ENCODE assay signal across 1 cellular context in the genomic region with DNA sequence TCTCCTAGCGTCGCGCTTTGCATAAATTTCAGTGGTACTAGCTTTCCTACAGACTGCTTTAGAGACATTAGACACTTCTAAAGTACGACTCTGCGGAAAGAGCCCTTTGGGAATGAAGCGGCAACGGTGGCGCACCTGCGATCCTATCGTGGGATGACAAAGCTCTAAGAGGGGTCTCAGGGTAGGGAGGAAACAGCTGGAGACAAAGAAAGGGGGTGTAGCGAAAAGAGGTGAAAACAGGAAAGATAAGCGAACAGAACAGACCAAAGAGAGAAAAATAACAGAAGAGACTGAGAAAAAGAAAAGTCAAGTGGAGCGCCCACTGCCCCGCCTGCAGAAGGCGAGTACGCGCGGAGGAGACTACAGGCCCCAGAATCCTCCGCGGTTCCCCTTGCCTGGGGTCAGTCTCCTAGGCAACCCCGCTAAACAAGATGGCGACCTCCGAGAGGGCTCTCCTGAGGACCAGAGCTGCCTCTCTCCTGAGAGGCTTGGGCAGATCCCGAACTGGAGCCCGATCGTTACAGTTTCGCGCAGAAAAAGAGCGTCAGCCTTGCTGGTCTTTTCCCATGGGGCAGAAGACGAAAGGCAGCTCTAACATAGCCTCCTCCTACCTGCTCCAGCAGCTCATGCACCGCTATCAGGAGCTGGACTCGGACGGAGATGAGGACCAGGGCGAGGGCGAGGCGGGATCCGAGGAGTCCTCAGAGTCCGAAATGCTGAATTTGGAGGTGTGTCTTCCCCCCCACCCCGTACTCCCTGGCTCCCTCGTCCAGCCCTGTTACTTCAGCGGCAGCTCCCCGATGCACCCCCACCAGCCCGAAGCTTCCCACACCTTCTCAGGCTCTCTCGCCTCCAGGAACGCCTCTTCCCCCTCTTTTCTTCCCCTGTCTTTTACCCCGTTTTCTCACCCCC.
TF ChIP-seq lines count a peak whose summit lies in the region.

A gene with protein sequence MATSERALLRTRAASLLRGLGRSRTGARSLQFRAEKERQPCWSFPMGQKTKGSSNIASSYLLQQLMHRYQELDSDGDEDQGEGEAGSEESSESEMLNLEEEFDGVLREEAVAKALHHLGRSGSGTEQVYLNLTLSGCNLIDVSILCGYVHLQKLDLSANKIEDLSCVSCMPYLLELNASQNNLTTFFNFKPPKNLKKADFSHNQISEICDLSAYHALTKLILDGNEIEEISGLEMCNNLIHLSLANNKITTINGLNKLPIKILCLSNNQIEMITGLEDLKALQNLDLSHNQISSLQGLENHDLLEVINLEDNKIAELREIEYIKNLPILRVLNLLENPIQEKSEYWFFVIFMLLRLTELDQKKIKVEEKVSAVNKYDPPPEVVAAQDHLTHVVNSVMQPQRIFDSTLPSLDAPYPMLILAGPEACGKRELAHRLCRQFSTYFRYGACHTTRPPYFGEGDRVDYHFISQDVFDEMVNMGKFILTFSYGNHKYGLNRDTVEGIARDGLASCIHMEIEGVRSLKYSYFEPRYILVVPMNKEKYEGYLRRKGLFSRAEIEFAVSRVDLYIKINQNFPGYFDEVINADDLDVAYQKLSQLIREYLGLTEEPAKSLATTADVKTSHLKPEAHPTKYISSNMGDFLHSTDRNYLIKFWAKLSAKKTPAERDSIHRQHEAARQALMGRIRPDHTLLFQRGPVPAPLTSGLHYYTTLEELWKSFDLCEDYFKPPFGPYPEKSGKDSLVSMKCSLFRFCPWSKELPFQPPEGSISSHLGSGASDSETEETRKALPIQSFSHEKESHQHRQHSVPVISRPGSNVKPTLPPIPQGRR (plus strand): TSS at position 404 of the 912 bp plus-strand sequence. CDS start 28 bp downstream, at position 432.

TF ChIP-seq in HepG2, 621 proteins besides CTCF, POLR2A, EP300 and RAD21 (continued from another document and continues in another):
- TF ChIP-seq, protein P1, sequence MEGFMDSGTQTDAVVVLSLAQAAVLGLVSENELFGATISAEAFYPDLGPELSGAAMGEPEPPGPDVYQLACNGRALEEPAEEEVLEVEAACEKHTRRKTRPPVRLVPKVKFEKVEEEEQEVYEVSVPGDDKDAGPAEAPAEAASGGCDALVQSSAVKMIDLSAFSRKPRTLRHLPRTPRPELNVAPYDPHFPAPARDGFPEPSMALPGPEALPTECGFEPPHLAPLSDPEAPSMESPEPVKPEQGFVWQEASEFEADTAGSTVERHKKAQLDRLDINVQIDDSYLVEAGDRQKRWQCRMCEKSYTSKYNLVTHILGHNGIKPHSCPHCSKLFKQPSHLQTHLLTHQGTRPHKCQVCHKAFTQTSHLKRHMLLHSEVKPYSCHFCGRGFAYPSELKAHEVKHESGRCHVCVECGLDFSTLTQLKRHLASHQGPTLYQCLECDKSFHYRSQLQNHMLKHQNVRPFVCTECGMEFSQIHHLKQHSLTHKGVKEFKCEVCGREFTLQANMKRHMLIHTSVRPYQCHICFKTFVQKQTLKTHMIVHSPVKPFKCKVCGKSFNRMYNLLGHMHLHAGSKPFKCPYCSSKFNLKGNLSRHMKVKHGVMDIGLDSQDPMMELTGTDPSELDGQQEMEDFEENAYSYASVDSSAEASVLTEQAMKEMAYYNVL (CRISPR knock-in tag; IDR thresholded peaks at IDR 0.05; ENCODE audit: borderline replicate concordance) = no peak
- TF ChIP-seq RXRA (CRISPR knock-in tag; IDR thresholded peaks at IDR 0.05) = peak; percentile 17; the same call in 1 of the 2 replicates
- no peak for TF ChIP-seq ZNF256 (CRISPR knock-in tag; conservative IDR thresholded peaks at IDR 0.05)
- no peak for TF ChIP-seq ESRRA (CRISPR knock-in tag; IDR thresholded peaks at IDR 0.05; ENCODE audit: low read depth)
- no peak for TF ChIP-seq ZNF720 (CRISPR knock-in tag; IDR thresholded peaks at IDR 0.05)
- TF ChIP-seq PHB2 (IDR thresholded peaks at IDR 0.05; ENCODE audit: partially characterized antibody) = no peak
- no peak for TF ChIP-seq ZBTB7B (CRISPR knock-in tag; IDR thresholded peaks at IDR 0.05)
- TF ChIP-seq, protein P2, sequence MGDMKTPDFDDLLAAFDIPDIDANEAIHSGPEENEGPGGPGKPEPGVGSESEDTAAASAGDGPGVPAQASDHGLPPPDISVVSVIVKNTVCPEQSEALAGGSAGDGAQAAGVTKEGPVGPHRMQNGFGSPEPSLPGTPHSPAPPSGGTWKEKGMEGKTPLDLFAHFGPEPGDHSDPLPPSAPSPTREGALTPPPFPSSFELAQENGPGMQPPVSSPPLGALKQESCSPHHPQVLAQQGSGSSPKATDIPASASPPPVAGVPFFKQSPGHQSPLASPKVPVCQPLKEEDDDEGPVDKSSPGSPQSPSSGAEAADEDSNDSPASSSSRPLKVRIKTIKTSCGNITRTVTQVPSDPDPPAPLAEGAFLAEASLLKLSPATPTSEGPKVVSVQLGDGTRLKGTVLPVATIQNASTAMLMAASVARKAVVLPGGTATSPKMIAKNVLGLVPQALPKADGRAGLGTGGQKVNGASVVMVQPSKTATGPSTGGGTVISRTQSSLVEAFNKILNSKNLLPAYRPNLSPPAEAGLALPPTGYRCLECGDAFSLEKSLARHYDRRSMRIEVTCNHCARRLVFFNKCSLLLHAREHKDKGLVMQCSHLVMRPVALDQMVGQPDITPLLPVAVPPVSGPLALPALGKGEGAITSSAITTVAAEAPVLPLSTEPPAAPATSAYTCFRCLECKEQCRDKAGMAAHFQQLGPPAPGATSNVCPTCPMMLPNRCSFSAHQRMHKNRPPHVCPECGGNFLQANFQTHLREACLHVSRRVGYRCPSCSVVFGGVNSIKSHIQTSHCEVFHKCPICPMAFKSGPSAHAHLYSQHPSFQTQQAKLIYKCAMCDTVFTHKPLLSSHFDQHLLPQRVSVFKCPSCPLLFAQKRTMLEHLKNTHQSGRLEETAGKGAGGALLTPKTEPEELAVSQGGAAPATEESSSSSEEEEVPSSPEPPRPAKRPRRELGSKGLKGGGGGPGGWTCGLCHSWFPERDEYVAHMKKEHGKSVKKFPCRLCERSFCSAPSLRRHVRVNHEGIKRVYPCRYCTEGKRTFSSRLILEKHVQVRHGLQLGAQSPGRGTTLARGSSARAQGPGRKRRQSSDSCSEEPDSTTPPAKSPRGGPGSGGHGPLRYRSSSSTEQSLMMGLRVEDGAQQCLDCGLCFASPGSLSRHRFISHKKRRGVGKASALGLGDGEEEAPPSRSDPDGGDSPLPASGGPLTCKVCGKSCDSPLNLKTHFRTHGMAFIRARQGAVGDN (CRISPR knock-in tag; IDR thresholded peaks at IDR 0.05) = peak; percentile 46
- no peak for TF ChIP-seq ZFP82 (CRISPR knock-in tag; IDR thresholded peaks at IDR 0.05; ENCODE audit: borderline replicate concordance)
- TF ChIP-seq, protein P3, sequence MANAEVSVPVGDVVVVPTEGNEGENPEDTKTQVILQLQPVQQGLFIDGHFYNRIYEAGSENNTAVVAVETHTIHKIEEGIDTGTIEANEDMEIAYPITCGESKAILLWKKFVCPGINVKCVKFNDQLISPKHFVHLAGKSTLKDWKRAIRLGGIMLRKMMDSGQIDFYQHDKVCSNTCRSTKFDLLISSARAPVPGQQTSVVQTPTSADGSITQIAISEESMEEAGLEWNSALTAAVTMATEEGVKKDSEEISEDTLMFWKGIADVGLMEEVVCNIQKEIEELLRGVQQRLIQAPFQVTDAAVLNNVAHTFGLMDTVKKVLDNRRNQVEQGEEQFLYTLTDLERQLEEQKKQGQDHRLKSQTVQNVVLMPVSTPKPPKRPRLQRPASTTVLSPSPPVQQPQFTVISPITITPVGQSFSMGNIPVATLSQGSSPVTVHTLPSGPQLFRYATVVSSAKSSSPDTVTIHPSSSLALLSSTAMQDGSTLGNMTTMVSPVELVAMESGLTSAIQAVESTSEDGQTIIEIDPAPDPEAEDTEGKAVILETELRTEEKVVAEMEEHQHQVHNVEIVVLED (CRISPR knock-in tag; IDR thresholded peaks at IDR 0.05; ENCODE audit: borderline replicate concordance) = peak; percentile 36; the same call in 1 of the 2 replicates
- TF ChIP-seq SPEN (CRISPR knock-in tag; IDR thresholded peaks at IDR 0.05; ENCODE audit: low read depth) = no peak
- TF ChIP-seq, protein P4, sequence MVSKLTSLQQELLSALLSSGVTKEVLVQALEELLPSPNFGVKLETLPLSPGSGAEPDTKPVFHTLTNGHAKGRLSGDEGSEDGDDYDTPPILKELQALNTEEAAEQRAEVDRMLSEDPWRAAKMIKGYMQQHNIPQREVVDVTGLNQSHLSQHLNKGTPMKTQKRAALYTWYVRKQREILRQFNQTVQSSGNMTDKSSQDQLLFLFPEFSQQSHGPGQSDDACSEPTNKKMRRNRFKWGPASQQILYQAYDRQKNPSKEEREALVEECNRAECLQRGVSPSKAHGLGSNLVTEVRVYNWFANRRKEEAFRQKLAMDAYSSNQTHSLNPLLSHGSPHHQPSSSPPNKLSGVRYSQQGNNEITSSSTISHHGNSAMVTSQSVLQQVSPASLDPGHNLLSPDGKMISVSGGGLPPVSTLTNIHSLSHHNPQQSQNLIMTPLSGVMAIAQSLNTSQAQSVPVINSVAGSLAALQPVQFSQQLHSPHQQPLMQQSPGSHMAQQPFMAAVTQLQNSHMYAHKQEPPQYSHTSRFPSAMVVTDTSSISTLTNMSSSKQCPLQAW (CRISPR knock-in tag; IDR thresholded peaks at IDR 0.05) = no peak
- TF ChIP-seq, protein P5, sequence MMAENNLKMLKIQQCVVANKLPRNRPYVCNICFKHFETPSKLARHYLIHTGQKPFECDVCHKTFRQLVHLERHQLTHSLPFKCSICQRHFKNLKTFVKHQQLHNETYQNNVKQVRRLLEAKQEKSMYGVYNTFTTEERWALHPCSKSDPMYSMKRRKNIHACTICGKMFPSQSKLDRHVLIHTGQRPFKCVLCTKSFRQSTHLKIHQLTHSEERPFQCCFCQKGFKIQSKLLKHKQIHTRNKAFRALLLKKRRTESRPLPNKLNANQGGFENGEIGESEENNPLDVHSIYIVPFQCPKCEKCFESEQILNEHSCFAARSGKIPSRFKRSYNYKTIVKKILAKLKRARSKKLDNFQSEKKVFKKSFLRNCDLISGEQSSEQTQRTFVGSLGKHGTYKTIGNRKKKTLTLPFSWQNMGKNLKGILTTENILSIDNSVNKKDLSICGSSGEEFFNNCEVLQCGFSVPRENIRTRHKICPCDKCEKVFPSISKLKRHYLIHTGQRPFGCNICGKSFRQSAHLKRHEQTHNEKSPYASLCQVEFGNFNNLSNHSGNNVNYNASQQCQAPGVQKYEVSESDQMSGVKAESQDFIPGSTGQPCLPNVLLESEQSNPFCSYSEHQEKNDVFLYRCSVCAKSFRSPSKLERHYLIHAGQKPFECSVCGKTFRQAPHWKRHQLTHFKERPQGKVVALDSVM (CRISPR knock-in tag; IDR thresholded peaks at IDR 0.05) = no peak
- TF ChIP-seq NFKB2 (CRISPR knock-in tag; IDR thresholded peaks at IDR 0.05; ENCODE audit: borderline replicate concordance) = peak; percentile 76; the same call in 1 of the 2 replicates
- TF ChIP-seq, protein P6, sequence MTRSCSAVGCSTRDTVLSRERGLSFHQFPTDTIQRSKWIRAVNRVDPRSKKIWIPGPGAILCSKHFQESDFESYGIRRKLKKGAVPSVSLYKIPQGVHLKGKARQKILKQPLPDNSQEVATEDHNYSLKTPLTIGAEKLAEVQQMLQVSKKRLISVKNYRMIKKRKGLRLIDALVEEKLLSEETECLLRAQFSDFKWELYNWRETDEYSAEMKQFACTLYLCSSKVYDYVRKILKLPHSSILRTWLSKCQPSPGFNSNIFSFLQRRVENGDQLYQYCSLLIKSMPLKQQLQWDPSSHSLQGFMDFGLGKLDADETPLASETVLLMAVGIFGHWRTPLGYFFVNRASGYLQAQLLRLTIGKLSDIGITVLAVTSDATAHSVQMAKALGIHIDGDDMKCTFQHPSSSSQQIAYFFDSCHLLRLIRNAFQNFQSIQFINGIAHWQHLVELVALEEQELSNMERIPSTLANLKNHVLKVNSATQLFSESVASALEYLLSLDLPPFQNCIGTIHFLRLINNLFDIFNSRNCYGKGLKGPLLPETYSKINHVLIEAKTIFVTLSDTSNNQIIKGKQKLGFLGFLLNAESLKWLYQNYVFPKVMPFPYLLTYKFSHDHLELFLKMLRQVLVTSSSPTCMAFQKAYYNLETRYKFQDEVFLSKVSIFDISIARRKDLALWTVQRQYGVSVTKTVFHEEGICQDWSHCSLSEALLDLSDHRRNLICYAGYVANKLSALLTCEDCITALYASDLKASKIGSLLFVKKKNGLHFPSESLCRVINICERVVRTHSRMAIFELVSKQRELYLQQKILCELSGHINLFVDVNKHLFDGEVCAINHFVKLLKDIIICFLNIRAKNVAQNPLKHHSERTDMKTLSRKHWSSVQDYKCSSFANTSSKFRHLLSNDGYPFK (CRISPR knock-in tag; IDR thresholded peaks at IDR 0.05; ENCODE audit: borderline replicate concordance) = peak; percentile 61; the same call in 1 of the 2 replicates
- TF ChIP-seq RNF2 (conservative IDR thresholded peaks at IDR 0.05; ENCODE audit: low read depth) = no peak
- no peak for TF ChIP-seq SP1 (IDR thresholded peaks at IDR 0.05)
- no peak for TF ChIP-seq SP1 (CRISPR knock-in tag; IDR thresholded peaks at IDR 0.05)
- TF ChIP-seq ZNF160 (CRISPR knock-in tag; IDR thresholded peaks at IDR 0.05) = no peak
- TF ChIP-seq, protein P7, sequence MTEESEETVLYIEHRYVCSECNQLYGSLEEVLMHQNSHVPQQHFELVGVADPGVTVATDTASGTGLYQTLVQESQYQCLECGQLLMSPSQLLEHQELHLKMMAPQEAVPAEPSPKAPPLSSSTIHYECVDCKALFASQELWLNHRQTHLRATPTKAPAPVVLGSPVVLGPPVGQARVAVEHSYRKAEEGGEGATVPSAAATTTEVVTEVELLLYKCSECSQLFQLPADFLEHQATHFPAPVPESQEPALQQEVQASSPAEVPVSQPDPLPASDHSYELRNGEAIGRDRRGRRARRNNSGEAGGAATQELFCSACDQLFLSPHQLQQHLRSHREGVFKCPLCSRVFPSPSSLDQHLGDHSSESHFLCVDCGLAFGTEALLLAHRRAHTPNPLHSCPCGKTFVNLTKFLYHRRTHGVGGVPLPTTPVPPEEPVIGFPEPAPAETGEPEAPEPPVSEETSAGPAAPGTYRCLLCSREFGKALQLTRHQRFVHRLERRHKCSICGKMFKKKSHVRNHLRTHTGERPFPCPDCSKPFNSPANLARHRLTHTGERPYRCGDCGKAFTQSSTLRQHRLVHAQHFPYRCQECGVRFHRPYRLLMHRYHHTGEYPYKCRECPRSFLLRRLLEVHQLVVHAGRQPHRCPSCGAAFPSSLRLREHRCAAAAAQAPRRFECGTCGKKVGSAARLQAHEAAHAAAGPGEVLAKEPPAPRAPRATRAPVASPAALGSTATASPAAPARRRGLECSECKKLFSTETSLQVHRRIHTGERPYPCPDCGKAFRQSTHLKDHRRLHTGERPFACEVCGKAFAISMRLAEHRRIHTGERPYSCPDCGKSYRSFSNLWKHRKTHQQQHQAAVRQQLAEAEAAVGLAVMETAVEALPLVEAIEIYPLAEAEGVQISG (CRISPR knock-in tag; IDR thresholded peaks at IDR 0.05) = peak; percentile 58
- TF ChIP-seq HOXA3 (CRISPR knock-in tag; IDR thresholded peaks at IDR 0.05) = peak; percentile 15; the same call in 1 of the 2 replicates
- TF ChIP-seq SAP130 (CRISPR knock-in tag; IDR thresholded peaks at IDR 0.05; ENCODE audit: low read depth) = peak; percentile 88
- peak; percentile 72 for TF ChIP-seq GABPB1 (CRISPR knock-in tag; IDR thresholded peaks at IDR 0.05)
- no peak for TF ChIP-seq ONECUT2 (CRISPR knock-in tag; IDR thresholded peaks at IDR 0.05)
- TF ChIP-seq, protein P8, sequence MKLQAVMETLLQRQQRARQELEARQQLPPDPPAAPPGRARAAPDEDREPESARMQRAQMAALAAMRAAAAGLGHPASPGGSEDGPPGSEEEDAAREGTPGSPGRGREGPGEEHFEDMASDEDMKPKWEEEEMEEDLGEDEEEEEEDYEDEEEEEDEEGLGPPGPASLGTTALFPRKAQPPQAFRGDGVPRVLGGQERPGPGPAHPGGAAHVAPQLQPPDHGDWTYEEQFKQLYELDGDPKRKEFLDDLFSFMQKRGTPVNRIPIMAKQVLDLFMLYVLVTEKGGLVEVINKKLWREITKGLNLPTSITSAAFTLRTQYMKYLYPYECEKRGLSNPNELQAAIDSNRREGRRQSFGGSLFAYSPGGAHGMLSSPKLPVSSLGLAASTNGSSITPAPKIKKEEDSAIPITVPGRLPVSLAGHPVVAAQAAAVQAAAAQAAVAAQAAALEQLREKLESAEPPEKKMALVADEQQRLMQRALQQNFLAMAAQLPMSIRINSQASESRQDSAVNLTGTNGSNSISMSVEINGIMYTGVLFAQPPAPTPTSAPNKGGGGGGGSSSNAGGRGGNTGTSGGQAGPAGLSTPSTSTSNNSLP (IDR thresholded peaks at IDR 0.05; ENCODE audit: low read depth, low read length) = no peak
- no peak for TF ChIP-seq ZSCAN30 (CRISPR knock-in tag; IDR thresholded peaks at IDR 0.05)
- no peak for TF ChIP-seq SP2 (CRISPR knock-in tag; IDR thresholded peaks at IDR 0.05)
- TF ChIP-seq HDAC1 (CRISPR knock-in tag; IDR thresholded peaks at IDR 0.05) = peak; percentile 50; the same call in 1 of the 2 replicates
